Comparison of ENCODE assay signal across 31 cellular contexts in genomic region chr21:36892201-36892600, GRCh38.
"Had no signal": no experiment of that assay in that cellular context is flagged by ENCODE, and none has a peak within 500 bp of the region (broad histone marks: within the 10 kb centered on the region; RNA-seq: fewer than 3 reads in every experiment).

No MANE protein-coding gene starts in this region.

- H3K36me3 ChIP-seq: adrenal gland, breast epithelium, SJCRH30 had no signal

- H3K4me3 ChIP-seq: adrenal gland, body of pancreas, breast epithelium, MG63, PC-9, SJCRH30, SK-N-MC had no signal

- H3K4me2 ChIP-seq: PC-9 had no signal

- H3K27ac ChIP-seq: adrenal gland, body of pancreas, breast epithelium, PC-9, SJCRH30, SK-N-MC had no signal

- H3K27me3 ChIP-seq: adrenal gland, body of pancreas, breast epithelium, MG63, SJCRH30 had no signal

- H3K9me3 ChIP-seq: adrenal gland, body of pancreas, breast epithelium, MG63, SJCRH30 had no signal

- H3K4me1 ChIP-seq: adrenal gland, breast epithelium had no signal

- ATAC-seq: activated CD8-positive, alpha-beta T cell treated with anti-CD3 and anti-CD28 coated beads for 36 hours; activated T-cell treated with anti-CD3 and anti-CD28 coated beads, Interleukin-2, amount 50 U/mL, for 72 hours; body of pancreas had no signal

- H2AFZ ChIP-seq: PC-9 had no signal

- FAIRE-seq: astrocyte, TTC549 had no signal

- DNase-seq: activated CD4-positive, alpha-beta T cell treated with anti-CD3 and anti-CD28 coated beads, Interleukin-2, amount 10 ng/mL, durations not matched to agents 24 days and 14 days; activated CD4-positive, alpha-beta T cell treated with anti-CD3 and anti-CD28 coated beads, Interleukin-2, amount 50 U/mL, for 4 hours; activated CD8-positive, alpha-beta T cell treated with anti-CD3 and anti-CD28 coated beads for 36 hours; activated gamma-delta T cell; activated naive CD4-positive, alpha-beta T cell treated with Interleukin-2 at 50 U/mL for 16 hours; activated naive CD8-positive, alpha-beta T cell treated with anti-CD3 and anti-CD28 coated beads, Interleukin-2, amount 10 ng/mL, durations not matched to agents 7 days and 5 days; activated T-cell treated with anti-CD3 and anti-CD28 coated beads, Interleukin-2, amount 50 U/mL, for 1 hour; activated T-cell treated with anti-CD3 and anti-CD28 coated beads, Interleukin-2, amount 50 U/mL, for 72 hours; adrenal gland; body of pancreas; caudate nucleus; cerebellar nuclear complex; Kasumi-1; KG1; MG63; NCI-H1048; NCI-H1105 treated with DMSO at 0.1 percent for 48 hours; NCI-H1436; NCI-H1694; NCI-H1930; NCI-H2081 treated with DMSO at 0.1 percent for 48 hours; NCI-H446 treated with DMSO at 0.1 percent for 48 hours; NCI-H524; NK-92 treated with Interleukin-12 subunit alpha and Interleukin-12 subunit beta, amount 100 ng/mL, for 24 hours; PC-9; SHP77; SJCRH30 had no signal
